Comparison of ENCODE assay signal across 3 cellular contexts in the genomic region with DNA sequence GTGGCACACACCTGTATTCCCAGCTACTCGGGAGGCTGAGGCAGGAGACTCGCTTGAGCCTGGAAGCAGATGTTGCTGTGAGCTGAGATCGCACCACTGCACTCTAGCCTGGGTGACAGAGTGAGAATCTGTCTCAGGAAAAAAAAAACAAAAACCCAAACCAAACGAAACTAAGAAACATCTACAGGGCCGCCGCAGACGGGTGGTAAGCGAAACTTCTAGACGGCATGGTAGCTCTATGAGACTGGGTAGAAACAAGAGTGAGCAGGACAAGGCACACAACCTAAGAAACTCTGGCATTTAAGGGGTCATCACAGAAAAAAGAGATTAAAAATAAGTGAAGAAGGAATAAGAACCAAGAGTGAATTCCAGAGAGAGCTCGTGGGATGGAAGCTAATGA.
"Had no signal": no experiment of that assay in that cellular context is flagged by ENCODE, and none has a peak within 500 bp of the region (broad histone marks: within the 10 kb centered on the region; RNA-seq: fewer than 3 reads in every experiment).

No MANE protein-coding gene starts in this region.

- ATAC-seq: GM12878 had no signal

- DNase-seq: GDM1, GF-D8 had no signal

- H3K4me3 ChIP-seq: GM12878 had no signal
